ENCODE assay signal across 9 cellular contexts in genomic region chr5:7856855-7857254, GRCh38. TPM values are rescaled to one million over a fixed set of nuclear protein-coding genes. Genes with fewer than 3 reads are reported as not detected.
A peak's percentile ranks its signal among the peaks of the same experiment; 100 is the strongest.
DNase-seq lines count a peak whose midpoint lies in the region; ATAC-seq and TF ChIP-seq lines count a peak whose summit lies in the region.
"Had no signal": no experiment of that assay in that cellular context is flagged by ENCODE, and none has a peak within 500 bp of the region (broad histone marks: within the 10 kb centered on the region; RNA-seq: fewer than 3 reads in every experiment).

No MANE protein-coding gene starts in this region.

- H3K4me2 ChIP-seq in IMR-90 (ENCODE audit: low read depth, low read length): no peak overlapping the region
- H3K4me2 ChIP-seq in PC-3 (ENCODE audit: low read length): no peak overlapping the region

- no peaks in the 10 kb centered on the region for H3K9me3 ChIP-seq in IMR-90 (ENCODE audit: control insufficient read depth, insufficient read depth, low read length)
- no peaks in the 10 kb centered on the region for H3K9me3 ChIP-seq in PC-3 (ENCODE audit: low read length)

- no peak overlapping the region for H2BK5ac ChIP-seq in IMR-90 (ENCODE audit: low read depth, low read length, poor library complexity, severe bottlenecking)

- peak; percentile 50 for TF ChIP-seq RAD21 in IMR-90 (IDR thresholded peaks at IDR 0.05; ENCODE audit: low read length)

- H4K20me1 ChIP-seq in IMR-90 (ENCODE audit: insufficient read depth, low read length) (no peaks in the 10 kb centered on the region), PC-3 (ENCODE audit: low read length) (no peaks in the 10 kb centered on the region)

- no peak overlapping the region for H3K4me3 ChIP-seq in IMR-90 (ENCODE audit: insufficient read depth, low read depth, low read length)
- no peak overlapping the region for H3K4me3 ChIP-seq in PC-3 (ENCODE audit: low read length)

- H3K36me3 ChIP-seq in IMR-90 (ENCODE audit: control insufficient read depth, insufficient read depth, low read length) (peaks cover 10% of the 10 kb centered on the region), PC-3 (ENCODE audit: low read depth, low read length) (peaks cover 25% of the 10 kb centered on the region)

- intact Hi-C loops in IMR-90 (cut with micrococcal nuclease): no loop called here
- intact Hi-C loops in PC-3 (cut with micrococcal nuclease): no loop called here

- H2AFZ ChIP-seq in IMR-90 (replicated peaks; ENCODE audit: low read length, poor library complexity) (no peak overlapping the region), PC-3 (ENCODE audit: low read length) (no peak overlapping the region)

- dilution Hi-C loops in IMR-90 (cut with HindIII; ENCODE audit: low sequenced_read_pairs, unreplicated experiment): no loop called here

- H4K91ac ChIP-seq in IMR-90 (ENCODE audit: insufficient read depth, low read depth, low read length): no peak overlapping the region

- H3K79me1 ChIP-seq in IMR-90 (ENCODE audit: low read depth in 1 of 2, low read length in 2 of 2): no peaks in the 10 kb centered on the region

- H2BK120ac ChIP-seq in IMR-90 (ENCODE audit: low read depth, low read length): no peak overlapping the region

- no CpG with 5 or more reads among the region's 2 CpGs for whole genome bisulfite sequencing in IMR-90 (ENCODE audit: extremely low coverage in 2 of 2, insufficient read length in 1 of 2), 2 experiments

- no peak overlapping the region for H3K9ac ChIP-seq in IMR-90 (ENCODE audit: low read depth, low read length)
- H3K9ac ChIP-seq in PC-3 (ENCODE audit: low read length): no peak overlapping the region

- no peak overlapping the region for H3K27ac ChIP-seq in IMR-90 (ENCODE audit: insufficient read depth, low read length)
- no peak overlapping the region for H3K27ac ChIP-seq in PC-3 (ENCODE audit: low read length)

- TF ChIP-seq POLR2A in IMR-90 (IDR thresholded peaks at IDR 0.05; ENCODE audit: low read depth, low read length): no peak

- H3K79me2 ChIP-seq in PC-3 (ENCODE audit: low read length): no peaks in the 10 kb centered on the region

- TF ChIP-seq CTCF in IMR-90 (conservative IDR thresholded peaks at IDR 0.05; ENCODE audit: low read depth, low read length) (peak; percentile 51), PC-3 (conservative IDR thresholded peaks at IDR 0.05; ENCODE audit: low read depth, low read length) (peak; percentile 65)

- H3K23ac ChIP-seq in IMR-90 (ENCODE audit: low read depth, low read length): no peak overlapping the region

- H3K18ac ChIP-seq in IMR-90 (ENCODE audit: low read depth, low read length): no peak overlapping the region

- in situ Hi-C loops in IMR-90 (cut with MboI; ENCODE audit: low sequenced_read_pairs): no loop called here

- no peak overlapping the region for H2BK20ac ChIP-seq in IMR-90 (ENCODE audit: low read depth, low read length)

- H3K9me2 ChIP-seq in PC-3 (replicated peaks; ENCODE audit: low read length): no peaks in the 10 kb centered on the region

- BruUV-seq in IMR-90 (replicated peaks; lab: Mats Ljungman, UMichigan) (no TSS peak), PC-3 (replicated peaks; lab: Mats Ljungman, UMichigan) (no TSS peak)

- H2AK5ac ChIP-seq in IMR-90 (ENCODE audit: low read depth, low read length): no peak overlapping the region

- CTCF ChIA-PET in IMR-90 (lab: Yijun Ruan, JAX): no interaction called here
- CTCF ChIA-PET in PC-3 (lab: Charles Lee): no interaction called here

- H3K56ac ChIP-seq in IMR-90 (ENCODE audit: extremely low read depth, insufficient read depth, low read length): no peak overlapping the region

- 0 out of 2 replicates have a peak, but pooled peaks cover 2% of the 10 kb centered on the region for H3K9me1 ChIP-seq in IMR-90 (ENCODE audit: insufficient read depth, low read length)

- no peak overlapping the region for H3K14ac ChIP-seq in IMR-90 (replicated peaks; ENCODE audit: low read depth, low read length)

- H2BK15ac ChIP-seq in IMR-90 (ENCODE audit: low read depth, low read length): no peak overlapping the region

- H3F3A ChIP-seq in PC-3 (ENCODE audit: low read length, unreplicated experiment): no peaks in the 10 kb centered on the region

- no peak overlapping the region for H3K4ac ChIP-seq in IMR-90 (ENCODE audit: low read depth, low read length)

- H3K27me3 ChIP-seq in IMR-90 (ENCODE audit: control insufficient read depth, insufficient read depth, low read length) (no peaks in the 10 kb centered on the region), PC-3 (ENCODE audit: low read length) (no peaks in the 10 kb centered on the region)

- peak; percentile 74 for ATAC-seq in IMR-90 (ENCODE audit: low read depth)
- no peak; the same call in 1 of the 2 replicates for ATAC-seq in PC-3

- H2AK9ac ChIP-seq in IMR-90 (replicated peaks; ENCODE audit: low read depth, low read length, poor library complexity): no peak overlapping the region

- H3K4me1 ChIP-seq in IMR-90 (ENCODE audit: control insufficient read depth, insufficient read depth, low read length) (no peaks in the 10 kb centered on the region), PC-3 (ENCODE audit: insufficient read depth, low read length) (no peaks in the 10 kb centered on the region)

- DNase-seq in NCI-H510A treated with DMSO at 0.1 percent for 48 hours (lab: John Stamatoyannopoulos, UW): peak; percentile 75
- DNase-seq in NCI-H510A (lab: John Stamatoyannopoulos, UW): no peak
- peak; percentile 28 for DNase-seq in IMR-90
- peak; percentile 41 for DNase-seq in PC-3
- peak; percentile 31 for DNase-seq in dedifferentiated amniotic fluid mesenchymal stem cell (ENCODE audit: extremely low spot score)
- peak; percentile 73 for DNase-seq in medulla oblongata (ENCODE audit: extremely low spot score)
- no peak for DNase-seq in stimulated activated naive CD4-positive, alpha-beta T cell treated with Interleukin-2 at 50 U/mL for 16 hours (lab: John Stamatoyannopoulos, UW)
- no peak for DNase-seq in COLO829 (ENCODE audit: low spot score)

- no peak overlapping the region for H4K8ac ChIP-seq in IMR-90 (ENCODE audit: low read depth in 2 of 2, low read length in 2 of 2)

- POLR2A ChIA-PET in IMR-90 (lab: Charles Lee; ENCODE audit: unreplicated experiment) (no interaction called here), PC-3 (lab: Charles Lee; ENCODE audit: unreplicated experiment) (no interaction called here)

- H4K5ac ChIP-seq in IMR-90 (ENCODE audit: low read depth, low read length): no peak overlapping the region

TF ChIP-seq in IMR-90, 13 proteins besides CTCF, POLR2A, EP300 and RAD21:
- TF ChIP-seq SMC3 (IDR thresholded peaks at IDR 0.05; ENCODE audit: low read depth, low read length): no peak
- TF ChIP-seq ELK1 (IDR thresholded peaks at IDR 0.05; ENCODE audit: borderline replicate concordance, low read depth, low read length): no peak
- TF ChIP-seq MAZ (IDR thresholded peaks at IDR 0.05; ENCODE audit: borderline replicate concordance, low read depth, low read length): no peak
- TF ChIP-seq MAFK (IDR thresholded peaks at IDR 0.05; ENCODE audit: low read depth, low read length): no peak
- TF ChIP-seq RFX5 (IDR thresholded peaks at IDR 0.05; ENCODE audit: low read depth, low read length): no peak
- no peak for TF ChIP-seq MXI1 (IDR thresholded peaks at IDR 0.05; ENCODE audit: borderline replicate concordance, low read depth, low read length)
- no peak for TF ChIP-seq CEBPB (IDR thresholded peaks at IDR 0.05; ENCODE audit: low read depth, low read length)
- TF ChIP-seq NFE2L2 (IDR thresholded peaks at IDR 0.05; ENCODE audit: low read depth, low read length): no peak
TF ChIP-seq in IMR-90: peak in this region for 0.

RNA-seq across cellular contexts. Expression of gene CFAP90, which starts 5.9 kb away (rescaled TPM):
- total RNA-seq in IMR-90 (2012; rRNA removed): not detected in 2 replicates
- polyA plus RNA-seq in IMR-90 (2012; rRNA removed): 0.09 and 0.14 TPM in 2 replicates
- polyA plus RNA-seq in IMR-90 (2012; cell fraction: cytosol; rRNA removed): 0.11 TPM in 1 of 2 replicates, not detected in the other
- polyA plus RNA-seq in IMR-90 (2012; cell fraction: nucleus; rRNA removed; ENCODE audit: low replicate concordance): 0.02 TPM in 1 of 2 replicates, not detected in the other
- total RNA-seq in PC-3 (2014; rRNA removed): 0.58 TPM in 1 of 2 replicates, not detected in the other
- total RNA-seq: CD8-positive, alpha-beta memory T cell had no signal
- polyA plus RNA-seq: CD8-positive, alpha-beta memory T cell had no signal

RNA-seq across cellular contexts. Expression of gene FASTKD3, which starts 12.0 kb away (rescaled TPM):
- total RNA-seq in IMR-90 (2012; rRNA removed) (12.7 and 19.7 TPM in 2 replicates), PC-3 (2014; rRNA removed) (9.2 and 16.5 TPM in 2 replicates)
- 6.2 and 8.4 TPM in 2 replicates for polyA plus RNA-seq in IMR-90 (2012; rRNA removed)
- 1.5 and 1.6 TPM in 2 replicates for polyA plus RNA-seq in IMR-90 (2012; cell fraction: cytosol; rRNA removed)
- 1.6 and 16.9 TPM in 2 replicates for polyA plus RNA-seq in IMR-90 (2012; cell fraction: nucleus; rRNA removed; ENCODE audit: low replicate concordance)

RNA-seq across cellular contexts. Expression of gene MTRR, which starts 12.1 kb away (rescaled TPM):
- total RNA-seq in IMR-90 (2012; rRNA removed) (30.6 and 33.2 TPM in 2 replicates), PC-3 (2014; rRNA removed) (64.9 and 68.3 TPM in 2 replicates)
- polyA plus RNA-seq in IMR-90 (2012; rRNA removed): 31.4 and 33.5 TPM in 2 replicates
- 6.8 and 11.1 TPM in 2 replicates for polyA plus RNA-seq in IMR-90 (2012; cell fraction: cytosol; rRNA removed)
- polyA plus RNA-seq in IMR-90 (2012; cell fraction: nucleus; rRNA removed; ENCODE audit: low replicate concordance): 10.7 and 61.9 TPM in 2 replicates

Comparison
In these comparisons a context has a peak if more than half of its experiments do, and no peak if none do; other contexts are left out.
1. DNase-seq: peak in NCI-H510A treated with DMSO at 0.1 percent for 48 hours (single experiment), IMR-90 (single experiment), PC-3 (single experiment), dedifferentiated amniotic fluid mesenchymal stem cell (single experiment) and medulla oblongata (single experiment); none in NCI-H510A (single experiment), stimulated activated naive CD4-positive, alpha-beta T cell treated with Interleukin-2 at 50 U/mL for 16 hours (single experiment) and COLO829 (single experiment).